1 cellular context compared by ENCODE assay signal in the genomic region with DNA sequence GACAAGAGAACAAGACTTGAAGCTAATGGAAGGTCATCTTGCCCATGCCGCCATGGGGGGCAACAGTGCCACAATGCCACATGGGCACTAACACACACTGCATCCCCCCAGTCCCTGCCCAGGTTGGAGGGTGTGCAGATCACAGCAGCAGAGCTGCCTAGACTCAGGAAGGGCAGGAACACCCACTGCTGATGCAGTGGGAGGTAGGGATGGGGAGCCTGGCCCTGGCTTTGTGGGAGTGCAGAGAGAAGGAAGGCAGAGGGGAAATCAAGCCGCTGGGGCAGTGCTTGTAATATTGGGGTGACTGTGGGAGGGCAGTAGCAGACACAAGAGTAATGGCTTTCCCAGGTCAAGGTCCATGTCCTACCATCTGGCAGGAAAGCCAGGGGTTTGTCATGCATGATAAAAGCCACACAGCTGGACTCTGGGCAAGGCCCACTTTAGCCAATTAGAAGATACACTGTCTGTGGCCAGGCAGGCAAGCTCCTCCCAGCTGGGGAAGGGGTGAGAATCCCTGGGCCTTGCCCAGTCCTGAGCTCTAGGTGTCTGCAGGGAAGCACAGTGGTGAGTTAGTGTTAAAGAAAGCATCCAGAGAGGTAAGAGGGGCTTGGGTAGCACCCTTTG.
TF ChIP-seq lines count a peak whose summit lies in the region.

No MANE protein-coding gene starts in this region.

TF ChIP-seq in H1, 55 proteins besides CTCF, POLR2A, EP300 and RAD21:
- TF ChIP-seq SP1 (IDR thresholded peaks at IDR 0.05; ENCODE audit: low read depth, low read length) (0 out of 2 replicates have a peak, but pooled peaks have one; percentile 21), TCF12 (IDR thresholded peaks at IDR 0.05; ENCODE audit: low read depth, low read length) (0 out of 2 replicates have a peak, but pooled peaks have one; percentile 72), SIN3A (conservative IDR thresholded peaks at IDR 0.05 in 1 of 2, IDR thresholded peaks at IDR 0.05 in 1 of 2; ENCODE audit: low read depth in 1 of 2, low read length in 2 of 2) (0 out of 4 replicates have a peak, but pooled peaks of 1 of the 2 experiments have one; percentile 43), GTF2F1 (IDR thresholded peaks at IDR 0.05; ENCODE audit: borderline replicate concordance, low read depth, low read length) (no peak), ATF3 (IDR thresholded peaks at IDR 0.05; ENCODE audit: insufficient read depth, low read depth, low read length) (no peak), POU5F1 (IDR thresholded peaks at IDR 0.05; ENCODE audit: low read depth, low read length) (peak; percentile 91), HDAC2 (IDR thresholded peaks at IDR 0.05; ENCODE audit: borderline replicate concordance in 1 of 2, low read depth in 2 of 2, low read length in 2 of 2) (0 out of 4 replicates have a peak, but pooled peaks of 1 of the 2 experiments have one; percentile 23)
